In genomic region chr3:134249442-134249841, GRCh38 we compare ENCODE assay signal across 1 cellular context.
TF ChIP-seq lines count a peak whose summit lies in the region.

No MANE protein-coding gene starts in this region.

TF ChIP-seq in HepG2, 621 proteins besides CTCF, POLR2A, EP300 and RAD21 (continued from another document):
- TF ChIP-seq PRDM10 (CRISPR knock-in tag; IDR thresholded peaks at IDR 0.05; ENCODE audit: low read depth) = no peak
- no peak for TF ChIP-seq RBAK (CRISPR knock-in tag; IDR thresholded peaks at IDR 0.05)
- TF ChIP-seq ZNF18 (CRISPR knock-in tag; IDR thresholded peaks at IDR 0.05; ENCODE audit: insufficient replicate concordance) = no peak
